1 cellular context compared by ENCODE assay signal in genomic region chr6:13953061-13953705, GRCh38.
TF ChIP-seq lines count a peak whose summit lies in the region.

No MANE protein-coding gene starts in this region.

TF ChIP-seq in IMR-90, 13 proteins besides CTCF, POLR2A, EP300 and RAD21:
- TF ChIP-seq RFX5 (IDR thresholded peaks at IDR 0.05; ENCODE audit: low read depth, low read length) (no peak), CHD1 (IDR thresholded peaks at IDR 0.05; ENCODE audit: low read depth, low read length) (no peak), NFE2L2 (IDR thresholded peaks at IDR 0.05; ENCODE audit: low read depth, low read length) (no peak), USF2 (IDR thresholded peaks at IDR 0.05; ENCODE audit: low read depth, low read length) (no peak), MAFK (IDR thresholded peaks at IDR 0.05; ENCODE audit: low read depth, low read length) (no peak), ELK1 (IDR thresholded peaks at IDR 0.05; ENCODE audit: borderline replicate concordance, low read depth, low read length) (no peak), FOS (IDR thresholded peaks at IDR 0.05; ENCODE audit: low read depth, low read length) (no peak), SMC3 (IDR thresholded peaks at IDR 0.05; ENCODE audit: low read depth, low read length) (no peak), MXI1 (IDR thresholded peaks at IDR 0.05; ENCODE audit: borderline replicate concordance, low read depth, low read length) (no peak), BHLHE40 (IDR thresholded peaks at IDR 0.05; ENCODE audit: low read depth, low read length) (no peak), MAZ (IDR thresholded peaks at IDR 0.05; ENCODE audit: borderline replicate concordance, low read depth, low read length) (no peak), CEBPB (IDR thresholded peaks at IDR 0.05; ENCODE audit: low read depth, low read length) (no peak), RCOR1 (IDR thresholded peaks at IDR 0.05; ENCODE audit: insufficient replicate concordance, low read length) (no peak)
TF ChIP-seq in IMR-90: peak in this region for 0.
